Comparison of ENCODE assay signal across 21 cellular contexts in the genomic region with DNA sequence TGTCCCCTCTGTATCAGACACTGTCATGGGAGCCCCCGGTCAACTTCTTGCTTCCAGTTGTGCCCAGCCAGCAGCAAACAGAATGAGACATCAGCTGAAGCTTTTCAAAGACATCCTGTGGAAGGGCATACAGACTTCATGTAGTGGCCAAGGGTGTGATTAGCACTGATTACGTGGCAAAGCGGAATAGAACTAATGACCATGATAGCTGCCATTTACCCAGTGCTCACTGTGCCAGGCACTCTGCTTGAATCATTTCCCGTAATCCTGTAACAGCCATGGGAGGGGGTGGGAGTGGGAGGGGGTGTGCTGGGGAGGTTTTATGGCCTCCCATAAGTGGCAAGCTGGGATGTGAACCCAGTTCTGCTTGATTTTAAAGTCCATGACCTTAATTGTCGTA. TPM values are rescaled to one million over a fixed set of nuclear protein-coding genes. Genes with fewer than 3 reads are reported as not detected.
A peak's percentile ranks its signal among the peaks of the same experiment; 100 is the strongest.
DNase-seq lines count a peak whose midpoint lies in the region; ATAC-seq and TF ChIP-seq lines count a peak whose summit lies in the region.
"Had no signal": no experiment of that assay in that cellular context is flagged by ENCODE, and none has a peak within 500 bp of the region (broad histone marks: within the 10 kb centered on the region; RNA-seq: fewer than 3 reads in every experiment).

No MANE protein-coding gene starts in this region.

- H3K9ac ChIP-seq in stomach smooth muscle (ENCODE audit: low read length in 2 of 2), result no peak overlapping the region

- H3K27ac ChIP-seq in HEK293 (ENCODE audit: extremely low read depth, low read depth, low read length) (no peak overlapping the region), ascending aorta (peak overlapping the region; percentile 49 to 92), stomach smooth muscle (ENCODE audit: low read length) (peak overlapping the region; percentile 85)
- H3K27ac ChIP-seq: HL-60, SJCRH30 had no signal

- H3K9me3 ChIP-seq in HEK293 (ENCODE audit: control insufficient read depth, insufficient read depth, low read depth, low read length) (no peaks in the 10 kb centered on the region), ascending aorta (no peaks in the 10 kb centered on the region), mucosa of descending colon (no peaks in the 10 kb centered on the region), stomach smooth muscle (ENCODE audit: control insufficient read depth in 2 of 2, low read length in 2 of 2) (no peaks in the 10 kb centered on the region)
- H3K9me3 ChIP-seq: Caco-2, SJCRH30 had no signal

- no peaks in the 10 kb centered on the region for H3K36me3 ChIP-seq in HEK293 (ENCODE audit: control insufficient read depth in 2 of 2, insufficient read depth in 1 of 2, low read length in 2 of 2)
- H3K36me3 ChIP-seq in ascending aorta, result peaks cover 4 to 5% of the 10 kb centered on the region in 2 donors
- no peaks in the 10 kb centered on the region for H3K36me3 ChIP-seq in mucosa of descending colon (ENCODE audit: low read depth)
- H3K36me3 ChIP-seq in stomach smooth muscle (ENCODE audit: control insufficient read depth in 2 of 2, insufficient read depth in 2 of 2, low read length in 2 of 2), result no peaks in the 10 kb centered on the region
- H3K36me3 ChIP-seq: SJCRH30 had no signal

- POLR2A ChIA-PET in HEK293 (lab: Yijun Ruan, JAX) (no interaction called here), GM10248 (lab: Yijun Ruan, JAX) (no interaction called here)

- TF ChIP-seq CTCF in HEK293 (tag by site-specific recombination; IDR thresholded peaks at IDR 0.05) (no peak), ascending aorta (IDR thresholded peaks at IDR 0.05) (no peak), mucosa of descending colon (IDR thresholded peaks at IDR 0.05) (no peak), GM10248 (IDR thresholded peaks at IDR 0.05; ENCODE audit: control extremely low read depth, extremely low read depth, low read depth, missing control alignments) (no peak)

- no peak for DNase-seq in ascending aorta (ENCODE audit: low spot score in 2 of 2)
- no peak for DNase-seq in mucosa of descending colon
- no peak for DNase-seq in GM10248 (ENCODE audit: extremely low spot score)
- DNase-seq in GM19238 (ENCODE audit: insufficient read length, low spot score), result no peak
- DNase-seq in NCI-H446 treated with DMSO at 0.1 percent for 48 hours (lab: John Stamatoyannopoulos, UW), result no peak
- DNase-seq: ACHN, AML-193, Caco-2, DMS153, EL, HCEC 1CT, Kasumi-1, MM.1S, NCI-H1092 treated with DMSO at 0.1 percent for 48 hours, NCI-H2107, NCI-H2227 treated with DMSO at 0.1 percent for 48 hours, NCI-H524 treated with DMSO at 0.1 percent for 48 hours, SJCRH30 had no signal

- intact Hi-C loops in ascending aorta (cut with DNase I) (no loop called here), mucosa of descending colon (cut with DNase I, micrococcal nuclease) (no loop called here)

- no peak overlapping the region for H3K4me3 ChIP-seq in HEK293 (ENCODE audit: low read depth, low read length)
- no peak overlapping the region for H3K4me3 ChIP-seq in ascending aorta
- no peak overlapping the region for H3K4me3 ChIP-seq in mucosa of descending colon
- H3K4me3 ChIP-seq in stomach smooth muscle (ENCODE audit: low read length in 2 of 2), result no peak overlapping the region
- H3K4me3 ChIP-seq: SJCRH30 had no signal

- ATAC-seq in mucosa of descending colon, result peak; percentile 42

- CTCF ChIA-PET in HEK293 (lab: Yijun Ruan, JAX), result interaction anchor here (1.2 kb wide), 1 partner anchor 8 kb away, joined by 4 read pairs; no protein-coding TSS in a partner anchor
- CTCF ChIA-PET in GM10248 (lab: Yijun Ruan, JAX), result interaction anchor here (1.2 kb wide), 1 partner anchor 14 kb away, joined by 3 read pairs; no protein-coding TSS in a partner anchor

- peaks cover 9% of the 10 kb centered on the region for H3K4me1 ChIP-seq in HEK293 (ENCODE audit: control insufficient read depth, insufficient read depth, low read length)
- H3K4me1 ChIP-seq in ascending aorta, result peaks cover 25 to 72% of the 10 kb centered on the region in 2 donors
- peaks cover 45% of the 10 kb centered on the region for H3K4me1 ChIP-seq in mucosa of descending colon (ENCODE audit: low read depth)
- H3K4me1 ChIP-seq in stomach smooth muscle (ENCODE audit: control insufficient read depth, insufficient read depth, low read length), result peaks cover 63% of the 10 kb centered on the region
- H3K4me1 ChIP-seq: SJCRH30 had no signal

- H3K27me3 ChIP-seq in ascending aorta (no peaks in the 10 kb centered on the region), stomach smooth muscle (ENCODE audit: control insufficient read depth in 1 of 2, insufficient read depth in 2 of 2, low read length in 2 of 2) (no peaks in the 10 kb centered on the region)
- H3K27me3 ChIP-seq: SJCRH30 had no signal

TF ChIP-seq in HEK293, 187 proteins besides CTCF, POLR2A, EP300 and RAD21:
- peak; percentile 55 for TF ChIP-seq ZFHX2 (tag by site-specific recombination; conservative IDR thresholded peaks at IDR 0.05)
- TF ChIP-seq, protein P1, sequence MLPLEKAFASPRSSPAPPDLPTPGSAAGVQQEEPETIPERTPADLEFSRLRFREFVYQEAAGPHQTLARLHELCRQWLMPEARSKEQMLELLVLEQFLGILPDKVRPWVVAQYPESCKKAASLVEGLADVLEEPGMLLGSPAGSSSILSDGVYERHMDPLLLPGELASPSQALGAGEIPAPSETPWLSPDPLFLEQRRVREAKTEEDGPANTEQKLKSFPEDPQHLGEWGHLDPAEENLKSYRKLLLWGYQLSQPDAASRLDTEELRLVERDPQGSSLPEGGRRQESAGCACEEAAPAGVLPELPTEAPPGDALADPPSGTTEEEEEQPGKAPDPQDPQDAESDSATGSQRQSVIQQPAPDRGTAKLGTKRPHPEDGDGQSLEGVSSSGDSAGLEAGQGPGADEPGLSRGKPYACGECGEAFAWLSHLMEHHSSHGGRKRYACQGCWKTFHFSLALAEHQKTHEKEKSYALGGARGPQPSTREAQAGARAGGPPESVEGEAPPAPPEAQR (tag by site-specific recombination; IDR thresholded peaks at IDR 0.05), result no peak

RNA-seq across cellular contexts. Expression of a gene that starts 29.5 kb away (rescaled TPM):
- total RNA-seq in ascending aorta (1,791 TPM), mucosa of descending colon (100 to 1,000 TPM; 262 to 816 (median 325) TPM)
